23 cellular contexts compared by ENCODE assay signal in the genomic region with DNA sequence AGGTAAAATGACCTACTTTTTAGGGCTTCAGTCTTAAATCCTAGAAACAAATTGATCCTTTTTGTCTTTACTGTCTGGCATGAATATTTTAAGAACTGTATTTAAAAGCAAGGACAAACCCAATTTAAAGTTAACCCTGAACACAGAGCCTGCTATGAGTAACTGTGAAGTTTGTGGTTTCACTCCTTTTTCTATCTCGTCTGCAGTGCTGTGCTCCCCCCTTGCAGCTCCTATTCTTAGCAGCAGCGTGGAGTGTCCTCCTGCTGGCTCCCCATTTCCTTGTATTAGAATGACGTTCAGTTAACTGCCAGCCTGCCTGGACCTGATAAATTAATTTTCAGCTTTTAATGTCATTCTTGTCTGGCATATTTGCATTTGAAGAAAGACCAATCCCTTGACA. TPM values are rescaled to one million over a fixed set of nuclear protein-coding genes. Genes with fewer than 3 reads are reported as not detected.
"Had no signal": no experiment of that assay in that cellular context is flagged by ENCODE, and none has a peak within 500 bp of the region (broad histone marks: within the 10 kb centered on the region; RNA-seq: fewer than 3 reads in every experiment).

No MANE protein-coding gene starts in this region.

- H3K36me3 Mint-ChIP-seq: activated naive CD8-positive, alpha-beta T cell treated with anti-CD3 and anti-CD28 coated beads for 36 hours; memory B cell; T-cell had no signal

- H3K9me3 Mint-ChIP-seq: type B pancreatic cell had no signal

- ATAC-seq: activated T-helper 17 cell treated with anti-CD3 and anti-CD28 coated beads, Interleukin-2, amount 50 U/mL, for 72 hours; left cardiac atrium; T-cell had no signal

- H3K27ac Mint-ChIP-seq: activated naive CD8-positive, alpha-beta T cell treated with anti-CD3 and anti-CD28 coated beads for 36 hours; activated T-helper 17 cell treated with anti-CD3 and anti-CD28 coated beads, Interleukin-2, amount 50 U/mL, for 72 hours; memory B cell; T-cell; T-helper 2 cell treated with Interferon-gamma antibody and Interleukin-4, amounts not matched to agents 5 μg/mL and 100 μg/mL, for 36 hours; type B pancreatic cell had no signal

- H3K4me1 ChIP-seq: breast epithelium, esophagus muscularis mucosa, prostate gland had no signal

- H3K9me3 ChIP-seq: breast epithelium, esophagus muscularis mucosa, prostate gland, spleen, thoracic aorta had no signal

- FAIRE-seq: colon, frontal cortex, TTC549 had no signal

- H3K4me3 ChIP-seq: breast epithelium, esophagus muscularis mucosa, prostate gland, spleen, thoracic aorta had no signal

- H3K27me3 Mint-ChIP-seq: activated naive CD8-positive, alpha-beta T cell treated with anti-CD3 and anti-CD28 coated beads for 36 hours; activated T-helper 17 cell treated with anti-CD3 and anti-CD28 coated beads, Interleukin-2, amount 50 U/mL, for 72 hours; central memory CD8-positive, alpha-beta T cell; memory B cell; T-cell had no signal

- DNase-seq: activated naive CD8-positive, alpha-beta T cell treated with anti-CD3 and anti-CD28 coated beads for 36 hours; activated T-cell treated with anti-CD3 and anti-CD28 coated beads, Interleukin-2, amount 50 U/mL, for 1 hour; islet precursor cell; left cardiac atrium; spleen; stimulated activated CD4-positive, alpha-beta T cell treated with anti-CD3 and anti-CD28 coated beads, Interleukin-4, amount 100 ng/mL, for 1 hour; stimulated activated naive CD4-positive, alpha-beta T cell treated with Interleukin-2 at 50 U/mL for 16 hours; T-cell had no signal

- H3K4me1 Mint-ChIP-seq: activated naive CD8-positive, alpha-beta T cell treated with anti-CD3 and anti-CD28 coated beads for 36 hours; activated T-helper 17 cell treated with anti-CD3 and anti-CD28 coated beads, Interleukin-2, amount 50 U/mL, for 72 hours; central memory CD8-positive, alpha-beta T cell; memory B cell; T-cell had no signal

- H3K27ac ChIP-seq: breast epithelium, esophagus muscularis mucosa, prostate gland, spleen, thoracic aorta had no signal

- H3K36me3 ChIP-seq: breast epithelium, esophagus muscularis mucosa, prostate gland, spleen, thoracic aorta had no signal

- H3K4me3 Mint-ChIP-seq: activated naive CD8-positive, alpha-beta T cell treated with anti-CD3 and anti-CD28 coated beads for 36 hours; activated T-helper 17 cell treated with anti-CD3 and anti-CD28 coated beads, Interleukin-2, amount 50 U/mL, for 72 hours; central memory CD8-positive, alpha-beta T cell; memory B cell; T-cell; T-helper 2 cell treated with Interferon-gamma antibody and Interleukin-4, amounts not matched to agents 5 μg/mL and 100 μg/mL, for 36 hours; type B pancreatic cell had no signal

- H3K27me3 ChIP-seq: breast epithelium, spleen had no signal

RNA-seq across cellular contexts. Expression of a gene that starts 40.0 kb away (rescaled TPM):
- total RNA-seq: activated naive CD8-positive, alpha-beta T cell treated with anti-CD3 and anti-CD28 coated beads for 36 hours; activated T-helper 17 cell treated with anti-CD3 and anti-CD28 coated beads, Interleukin-2, amount 50 U/mL, for 72 hours; dermis microvascular lymphatic vessel endothelial cell; mononuclear cell; myocyte; T-cell had no signal
